Comparison of ENCODE assay signal across 1 cellular context in the genomic region with DNA sequence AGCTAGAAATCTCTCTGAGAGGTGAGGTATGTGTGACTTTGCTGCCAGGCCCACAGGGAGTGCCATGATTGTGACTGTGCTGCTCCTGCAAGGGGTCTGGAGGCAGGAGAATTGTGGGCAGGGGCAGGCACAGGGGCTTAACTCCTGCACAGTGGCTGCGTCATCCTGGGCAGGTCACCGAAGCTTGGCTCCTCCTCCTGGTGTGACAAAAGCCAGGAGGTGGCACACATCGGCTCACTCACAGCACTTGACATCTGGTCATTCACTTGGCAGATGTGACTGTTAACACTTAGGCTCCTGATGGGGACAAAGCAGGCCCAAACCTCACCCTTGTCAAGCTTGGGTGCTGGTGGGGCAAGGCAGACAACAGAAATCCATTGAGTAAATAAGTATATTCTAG.
TF ChIP-seq lines count a peak whose summit lies in the region.

No MANE protein-coding gene starts in this region.

TF ChIP-seq in H1, 55 proteins besides CTCF, POLR2A, EP300 and RAD21:
- TF ChIP-seq, protein P1, sequence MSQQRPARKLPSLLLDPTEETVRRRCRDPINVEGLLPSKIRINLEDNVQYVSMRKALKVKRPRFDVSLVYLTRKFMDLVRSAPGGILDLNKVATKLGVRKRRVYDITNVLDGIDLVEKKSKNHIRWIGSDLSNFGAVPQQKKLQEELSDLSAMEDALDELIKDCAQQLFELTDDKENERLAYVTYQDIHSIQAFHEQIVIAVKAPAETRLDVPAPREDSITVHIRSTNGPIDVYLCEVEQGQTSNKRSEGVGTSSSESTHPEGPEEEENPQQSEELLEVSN (IDR thresholded peaks at IDR 0.05): no peak
- TF ChIP-seq, protein P2, sequence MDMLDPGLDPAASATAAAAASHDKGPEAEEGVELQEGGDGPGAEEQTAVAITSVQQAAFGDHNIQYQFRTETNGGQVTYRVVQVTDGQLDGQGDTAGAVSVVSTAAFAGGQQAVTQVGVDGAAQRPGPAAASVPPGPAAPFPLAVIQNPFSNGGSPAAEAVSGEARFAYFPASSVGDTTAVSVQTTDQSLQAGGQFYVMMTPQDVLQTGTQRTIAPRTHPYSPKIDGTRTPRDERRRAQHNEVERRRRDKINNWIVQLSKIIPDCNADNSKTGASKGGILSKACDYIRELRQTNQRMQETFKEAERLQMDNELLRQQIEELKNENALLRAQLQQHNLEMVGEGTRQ (IDR thresholded peaks at IDR 0.05; ENCODE audit: low read length): no peak
- TF ChIP-seq NRF1 (IDR thresholded peaks at IDR 0.05; ENCODE audit: low read depth, low read length): no peak
- TF ChIP-seq TCF12 (IDR thresholded peaks at IDR 0.05; ENCODE audit: low read depth, low read length): no peak
- no peak for TF ChIP-seq CBX8 (IDR thresholded peaks at IDR 0.05; ENCODE audit: borderline replicate concordance, low read depth, low read length)
- TF ChIP-seq BRCA1 (IDR thresholded peaks at IDR 0.05; ENCODE audit: low read depth, low read length): no peak
